24 cellular contexts compared by ENCODE assay signal in genomic region chr20:33868571-33868970, GRCh38.
"Had no signal": no experiment of that assay in that cellular context is flagged by ENCODE, and none has a peak within 500 bp of the region (broad histone marks: within the 10 kb centered on the region; RNA-seq: fewer than 3 reads in every experiment).

No MANE protein-coding gene starts in this region.

- H3K9me3 ChIP-seq: esophagus muscularis mucosa, gastroesophageal sphincter, heart left ventricle, left lung, lower lobe of right lung had no signal

- H3K4me3 Mint-ChIP-seq: immature natural killer cell; memory B cell; naive thymus-derived CD4-positive, alpha-beta T cell had no signal

- H3K9me3 Mint-ChIP-seq: immature natural killer cell; memory B cell; naive thymus-derived CD4-positive, alpha-beta T cell had no signal

- H3K4me1 ChIP-seq: foreskin keratinocyte, heart left ventricle, left lung had no signal

- H3K4me1 Mint-ChIP-seq: immature natural killer cell, memory B cell had no signal

- H2AFZ ChIP-seq: hepatocyte had no signal

- H3K36me3 ChIP-seq: esophagus muscularis mucosa, gastroesophageal sphincter, heart left ventricle, left lung, lower lobe of right lung had no signal

- H3K27me3 Mint-ChIP-seq: memory B cell had no signal

- H3K27me3 ChIP-seq: dorsolateral prefrontal cortex, esophagus muscularis mucosa, gastroesophageal sphincter, heart left ventricle, hepatocyte, left lung had no signal

- DNase-seq: dermis blood vessel endothelial cell; dorsolateral prefrontal cortex; effector CD4-positive, alpha-beta T cell; effector memory CD4-positive, alpha-beta T cell; foreskin keratinocyte; heart left ventricle; hypothalamus; immature natural killer cell; islet precursor cell; left cardiac atrium; left lung; left ventricle myocardium superior; lower lobe of right lung; mesendoderm; midbrain; naive thymus-derived CD4-positive, alpha-beta T cell had no signal

- H3K4me2 ChIP-seq: hepatocyte had no signal

- H3K27ac Mint-ChIP-seq: immature natural killer cell; memory B cell; naive thymus-derived CD4-positive, alpha-beta T cell had no signal

- ATAC-seq: foreskin keratinocyte; gastroesophageal sphincter; heart left ventricle; left cardiac atrium; left lung; left ventricle myocardium superior; lower lobe of right lung; naive thymus-derived CD4-positive, alpha-beta T cell had no signal

- H3K36me3 Mint-ChIP-seq: immature natural killer cell; memory B cell; naive thymus-derived CD4-positive, alpha-beta T cell had no signal

- H3K27ac ChIP-seq: coronary artery, dorsolateral prefrontal cortex, esophagus muscularis mucosa, foreskin keratinocyte, gastroesophageal sphincter, heart left ventricle, hepatocyte, left lung, lower lobe of right lung had no signal

- FAIRE-seq: colon, endothelial cell of umbilical vein, frontal cortex had no signal

- H3K4me3 ChIP-seq: coronary artery, dorsolateral prefrontal cortex, esophagus muscularis mucosa, gastroesophageal sphincter, heart left ventricle, hepatocyte, left lung, lower lobe of right lung had no signal

- H3K79me2 ChIP-seq: hepatocyte had no signal
